ENCODE assay signal across 8 cellular contexts in genomic region chr11:5809122-5809519, GRCh38. TPM values are rescaled to one million over a fixed set of nuclear protein-coding genes. Genes with fewer than 3 reads are reported as not detected.
DNase-seq lines count a peak whose midpoint lies in the region; ATAC-seq and TF ChIP-seq lines count a peak whose summit lies in the region.

No MANE protein-coding gene starts in this region.

- DNase-seq in cardiac muscle cell (ENCODE audit: low read depth in 1 of 2, low spot score in 1 of 2) (peak in 1 of 2 donors; percentile 2), Right ventricle myocardium superior (no peak), cardiac fibroblast (ENCODE audit: low read depth in 2 of 2) (peak in 1 of 2 donors; percentile 5), HK-2 (ENCODE audit: unreplicated experiment) (no peak), epidermal melanocyte (ENCODE audit: insufficient read length, low spot score) (no peak), cerebellar nuclear complex (lab: John Stamatoyannopoulos, UW) (no peak)
- peak in 2 of 10 donors; percentile 17 to 18 for DNase-seq in naive thymus-derived CD8-positive, alpha-beta T cell

- H3K27ac ChIP-seq in cardiac muscle cell: no peak overlapping the region

- no peaks in the 10 kb centered on the region for H3K9me3 ChIP-seq in cardiac muscle cell (ENCODE audit: low read depth)

- intact Hi-C loops in Right ventricle myocardium superior (cut with DNase I): loop anchor here (5.0 kb wide), 1 partner anchor 332 kb away; no protein-coding TSS in a partner anchor

- H3K4me3 Mint-ChIP-seq in naive thymus-derived CD8-positive, alpha-beta T cell: peak overlapping the region; percentile 83 to 93 (median 91)

- peaks cover 7 to 14% (median 11%) of the 10 kb centered on the region in 4 donors for H3K4me1 Mint-ChIP-seq in naive thymus-derived CD8-positive, alpha-beta T cell

- H3K27me3 Mint-ChIP-seq in naive thymus-derived CD8-positive, alpha-beta T cell: peaks cover 6 to 22% (median 15%) of the 10 kb centered on the region in 5 donors

- no peaks in the 10 kb centered on the region for H3K4me1 ChIP-seq in cardiac muscle cell (ENCODE audit: low read depth)

- H3K27me3 ChIP-seq in cardiac muscle cell: no peaks in the 10 kb centered on the region

- no peaks in the 10 kb centered on the region for H3K36me3 ChIP-seq in cardiac muscle cell

- H3K9me3 Mint-ChIP-seq in naive thymus-derived CD8-positive, alpha-beta T cell: peaks cover 0 to 5% (median 4%) of the 10 kb centered on the region in 9 donors

- peak overlapping the region in 7 of 10 donors; percentile 14 to 59 (median 52) for H3K27ac Mint-ChIP-seq in naive thymus-derived CD8-positive, alpha-beta T cell

- TF ChIP-seq CTCF in cardiac muscle cell (IDR thresholded peaks at IDR 0.05; ENCODE audit: low read depth, low read length): no peak
- TF ChIP-seq CTCF in cardiac fibroblast (IDR thresholded peaks at IDR 0.05; ENCODE audit: low read depth, low read length): no peak

- ATAC-seq in Right ventricle myocardium superior (ENCODE audit: poor library complexity): no peak
- peak; percentile 29 for ATAC-seq in HG03521 (IDR thresholded peaks at IDR 0.05; ENCODE audit: unreplicated experiment)
- ATAC-seq in naive thymus-derived CD8-positive, alpha-beta T cell: peak; percentile 27 to 45

- POLR2A ChIA-PET in naive thymus-derived CD8-positive, alpha-beta T cell (lab: Charles Lee): interaction anchor here (0.6 kb wide), 1 partner anchor 612 kb away, joined by 3 read pairs; no protein-coding TSS in a partner anchor

- H3K4me3 ChIP-seq in cardiac muscle cell (peak overlapping the region; percentile 16), cardiac fibroblast (replicated peaks in 1 of 2; ENCODE audit: low read depth in 2 of 2, low read length in 2 of 2) (peak overlapping the region; percentile 45 to 59)

- no peaks in the 10 kb centered on the region for H3K36me3 Mint-ChIP-seq in naive thymus-derived CD8-positive, alpha-beta T cell

RNA-seq across cellular contexts. Expression of gene OR52N2, which starts 0.4 kb away (rescaled TPM):
- total RNA-seq in cardiac muscle cell (not detected in 2 replicates), Right ventricle myocardium superior (not detected)
- polyA plus RNA-seq in cardiac muscle cell: not detected in 2 replicates
- not detected for total RNA-seq in naive thymus-derived CD8-positive, alpha-beta T cell
- not detected for polyA plus RNA-seq in naive thymus-derived CD8-positive, alpha-beta T cell

RNA-seq across cellular contexts. Expression of gene OR52N1, which starts 18.1 kb away (rescaled TPM):
- total RNA-seq in cardiac muscle cell: not detected in 2 replicates
- not detected in 2 replicates for polyA plus RNA-seq in cardiac muscle cell
- total RNA-seq in Right ventricle myocardium superior: not detected
- not detected for total RNA-seq in naive thymus-derived CD8-positive, alpha-beta T cell
- not detected for polyA plus RNA-seq in naive thymus-derived CD8-positive, alpha-beta T cell

RNA-seq across cellular contexts. Expression of gene OR52N5, which starts 26.0 kb away (rescaled TPM):
- total RNA-seq in cardiac muscle cell: 0.06 TPM in 1 of 2 replicates, not detected in the other
- polyA plus RNA-seq in cardiac muscle cell: 0.10 TPM in 1 of 2 replicates, not detected in the other
- not detected for total RNA-seq in Right ventricle myocardium superior
- not detected for total RNA-seq in naive thymus-derived CD8-positive, alpha-beta T cell
- polyA plus RNA-seq in naive thymus-derived CD8-positive, alpha-beta T cell: not detected

RNA-seq across cellular contexts. Expression of gene OR52E6, which starts 32.6 kb away (rescaled TPM):
- total RNA-seq in cardiac muscle cell: not detected in 2 replicates
- polyA plus RNA-seq in cardiac muscle cell: not detected in 2 replicates
- total RNA-seq in Right ventricle myocardium superior: not detected
- not detected for total RNA-seq in naive thymus-derived CD8-positive, alpha-beta T cell
- not detected for polyA plus RNA-seq in naive thymus-derived CD8-positive, alpha-beta T cell

RNA-seq across cellular contexts. Expression of gene OR52E8, which starts 48.4 kb away (rescaled TPM):
- total RNA-seq in cardiac muscle cell (0.21 and 0.71 TPM in 2 replicates), Right ventricle myocardium superior (not detected)
- not detected in 2 replicates for polyA plus RNA-seq in cardiac muscle cell
- not detected for total RNA-seq in naive thymus-derived CD8-positive, alpha-beta T cell
- not detected for polyA plus RNA-seq in naive thymus-derived CD8-positive, alpha-beta T cell
